In genomic region chr20:48025061-48025515, GRCh38 we compare ENCODE assay signal across 9 cellular contexts.
DNase-seq lines count a peak whose midpoint lies in the region; ATAC-seq and TF ChIP-seq lines count a peak whose summit lies in the region.
"Had no signal": no experiment of that assay in that cellular context is flagged by ENCODE, and none has a peak within 500 bp of the region (broad histone marks: within the 10 kb centered on the region; RNA-seq: fewer than 3 reads in every experiment).

No MANE protein-coding gene starts in this region.

- H2AFZ ChIP-seq in GM23248: no peak overlapping the region; the same call in 1 of the 2 replicates

- no peak for TF ChIP-seq CTCF in gastroesophageal sphincter (IDR thresholded peaks at IDR 0.05)

- no peaks in the 10 kb centered on the region; the same call in 1 of the 2 replicates for H3K27me3 ChIP-seq in GM23248 (replicated peaks; ENCODE audit: insufficient read depth)
- no peaks in the 10 kb centered on the region for H3K27me3 ChIP-seq in gastroesophageal sphincter

- no peaks in the 10 kb centered on the region for H3K79me2 ChIP-seq in GM23248 (ENCODE audit: insufficient read depth)

- 2 to 4% methylated on average over 9 to 13 of the region's 13 CpGs for WGBS in GM23248 (ENCODE audit: low coverage in 1 of 2, low lambda C conversion rate in 2 of 2, missing lambda C conversion rate in 2 of 2), 2 experiments
- WGBS in gastroesophageal sphincter (ENCODE audit: low coverage in 1 of 2), 2 donors: 36 to 40% methylated on average over 6 to 8 of the region's 13 CpGs

- peak; percentile 92 for DNase-seq in GM23248
- peak; percentile 71 for DNase-seq in RPMI8226
- DNase-seq in skeletal muscle cell (ENCODE audit: low read depth): peak; percentile 36
- no peak for DNase-seq in activated CD8-positive, alpha-beta memory T cell treated with anti-CD3 and anti-CD28 coated beads, Interleukin-2, amount 50 U/mL, for 48 hours
- no peak for DNase-seq in activated CD8-positive, alpha-beta memory T cell treated with anti-CD3 and anti-CD28 coated beads, Interleukin-2, amount 50 U/mL, for 4 hours
- DNase-seq in NCI-H2227 (lab: John Stamatoyannopoulos, UW; ENCODE audit: unreplicated experiment): no peak
- DNase-seq: natural killer cell had no signal

- H3K9me2 ChIP-seq in GM23248 (ENCODE audit: insufficient read depth): no peaks in the 10 kb centered on the region

- no peak for TF ChIP-seq EP300 in gastroesophageal sphincter (IDR thresholded peaks at IDR 0.05)

- H3K9ac ChIP-seq in GM23248: peak overlapping the region; percentile 70

- H3K4me1 ChIP-seq in GM23248 (ENCODE audit: insufficient read depth): peaks cover 15% of the 10 kb centered on the region
- peaks cover 0 to 10% (median 0%) of the 10 kb centered on the region in 3 donors for H3K4me1 ChIP-seq in gastroesophageal sphincter

- no peaks in the 10 kb centered on the region for H3K36me3 ChIP-seq in GM23248 (ENCODE audit: low read depth)
- no peaks in the 10 kb centered on the region for H3K36me3 ChIP-seq in gastroesophageal sphincter

- peaks cover 11% of the 10 kb centered on the region; the same call in 1 of the 2 replicates for H3F3A ChIP-seq in GM23248 (ENCODE audit: insufficient read depth)

- ATAC-seq in gastroesophageal sphincter (peak; percentile 57), HG03378 (IDR thresholded peaks at IDR 0.05; ENCODE audit: unreplicated experiment) (no peak)
- ATAC-seq: natural killer cell had no signal

- peak overlapping the region; percentile 51 for H3K4me3 ChIP-seq in GM23248
- H3K4me3 ChIP-seq in gastroesophageal sphincter: peak overlapping the region in 1 of 2 donors; percentile 24
- no peak overlapping the region for H3K4me3 ChIP-seq in skeletal muscle cell (ENCODE audit: low read depth, low read length)

- H3K4me2 ChIP-seq in GM23248 (ENCODE audit: unreplicated experiment): peak overlapping the region; percentile 62

- in situ Hi-C loops in GM23248 (cut with MboI): no loop called here

- no peaks in the 10 kb centered on the region for H4K20me1 ChIP-seq in GM23248 (ENCODE audit: insufficient read depth)

- H3K27ac ChIP-seq in GM23248: peak overlapping the region; percentile 78
- H3K27ac ChIP-seq in gastroesophageal sphincter: peak overlapping the region in 2 of 4 donors; percentile 45 to 58

- H3K9me3 ChIP-seq in GM23248 (ENCODE audit: low read depth) (no peaks in the 10 kb centered on the region), gastroesophageal sphincter (no peaks in the 10 kb centered on the region)

- no peak for TF ChIP-seq POLR2A in gastroesophageal sphincter (IDR thresholded peaks at IDR 0.05)

Comparison
In these comparisons a context has a peak if more than half of its experiments do, and no peak if none do; other contexts are left out.
1. DNase-seq: peak in GM23248 (single experiment), RPMI8226 (single experiment) and skeletal muscle cell (single experiment); none in activated CD8-positive, alpha-beta memory T cell treated with anti-CD3 and anti-CD28 coated beads, Interleukin-2, amount 50 U/mL, for 48 hours (single experiment), activated CD8-positive, alpha-beta memory T cell treated with anti-CD3 and anti-CD28 coated beads, Interleukin-2, amount 50 U/mL, for 4 hours (single experiment) and NCI-H2227 (single experiment).